In genomic region chr10:69644658-69645295, GRCh38 we compare ENCODE assay signal across 8 cellular contexts. TPM values are rescaled to one million over a fixed set of nuclear protein-coding genes. Genes with fewer than 3 reads are reported as not detected.
A peak's percentile ranks its signal among the peaks of the same experiment; 100 is the strongest.
DNase-seq lines count a peak whose midpoint lies in the region; ATAC-seq and TF ChIP-seq lines count a peak whose summit lies in the region.

No MANE protein-coding gene starts in this region.

- peak; percentile 93 for TF ChIP-seq CTCF in LNCAP (IDR thresholded peaks at IDR 0.05)
- TF ChIP-seq CTCF in dorsolateral prefrontal cortex (IDR thresholded peaks at IDR 0.05 in 54 of 56, conservative IDR thresholded peaks at IDR 0.05 in 2 of 56; ENCODE audit: low read depth in 1 of 56, partially characterized antibody in 56 of 56) = peak; percentile 59 to 91 (median 84)

- intact Hi-C loops in dorsolateral prefrontal cortex (cut with DNase I) = loop anchor here (2.0 to 10.0 kb wide), 3 partner anchors 72 to 410 kb away; no protein-coding TSS in a partner anchor

- peaks cover 0 to 4% (median 0%) of the 10 kb centered on the region in 45 donors for H3K27me3 ChIP-seq in dorsolateral prefrontal cortex

- H3K4me3 ChIP-seq in dorsolateral prefrontal cortex = peak overlapping the region in 7 of 59 donors; percentile 0 to 25 (median 15)

- ATAC-seq in GM18909 (IDR thresholded peaks at IDR 0.05; ENCODE audit: poor library complexity, unreplicated experiment) = no peak

- H3K27ac ChIP-seq in dorsolateral prefrontal cortex (peak overlapping the region in 31 of 59 donors; percentile 2 to 85 (median 55)), substantia nigra (ENCODE audit: low read depth, low read length, poor library complexity, severe bottlenecking) (no peak overlapping the region)

- DNase-seq in NCI-H2029 (lab: John Stamatoyannopoulos, UW) (peak; percentile 6), NCI-H2029 treated with DMSO at 0.1 percent for 48 hours (lab: John Stamatoyannopoulos, UW) (no peak), T-helper 9 cell (peak; percentile 34), dorsolateral prefrontal cortex (peak in 8 of 10 donors; percentile 49 to 78 (median 70)), medulla oblongata (ENCODE audit: extremely low spot score) (peak; percentile 69), substantia nigra (lab: John Stamatoyannopoulos, UW) (peak in 34 of 49 donors; percentile 3 to 80 (median 26))

RNA-seq across cellular contexts. Expression of gene FAM241B, which starts 14.7 kb away (rescaled TPM):
- total RNA-seq in dorsolateral prefrontal cortex = 10 to 100 TPM; 13.4 to 54.2 (median 37.1) TPM
